Comparison of ENCODE assay signal across 10 cellular contexts in the genomic region with DNA sequence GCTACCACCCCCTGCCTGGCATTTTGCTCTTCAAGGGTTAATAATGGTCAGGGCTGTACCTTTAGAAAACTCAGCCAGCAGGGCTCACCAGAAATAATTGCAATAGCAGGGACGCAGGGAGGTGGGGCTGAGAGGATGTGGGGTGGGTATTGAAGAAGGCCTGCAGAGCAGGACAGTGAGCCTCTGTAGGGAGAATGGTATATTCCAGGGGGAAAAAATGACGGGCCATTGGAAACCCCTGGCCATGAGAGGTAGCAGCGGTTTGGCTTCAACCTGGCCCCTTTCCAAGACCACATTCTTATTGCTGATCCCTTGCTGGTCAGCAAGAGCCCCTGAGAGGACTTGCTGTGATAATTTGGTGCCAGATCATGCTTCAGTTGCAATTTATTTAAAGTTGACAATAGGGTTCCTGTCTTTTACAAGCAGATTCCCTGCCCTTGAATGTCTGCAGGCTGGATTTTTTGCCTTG. TPM values are rescaled to one million over a fixed set of nuclear protein-coding genes. Genes with fewer than 3 reads are reported as not detected.
DNase-seq lines count a peak whose midpoint lies in the region; ATAC-seq, FAIRE-seq and TF ChIP-seq lines count a peak whose summit lies in the region.
"Had no signal": no experiment of that assay in that cellular context is flagged by ENCODE, and none has a peak within 500 bp of the region (broad histone marks: within the 10 kb centered on the region; RNA-seq: fewer than 3 reads in every experiment).

No MANE protein-coding gene starts in this region.

- H3K36me3 ChIP-seq in cardiac muscle cell, result no peaks in the 10 kb centered on the region
- H3K36me3 ChIP-seq in right atrium auricular region, result no peaks in the 10 kb centered on the region
- no peaks in the 10 kb centered on the region for H3K36me3 ChIP-seq in gastroesophageal sphincter
- H3K36me3 ChIP-seq: ovary had no signal

- TF ChIP-seq EP300 in gastroesophageal sphincter (IDR thresholded peaks at IDR 0.05), result no peak

- CTCF ChIA-PET in GM10248 (lab: Yijun Ruan, JAX), result no interaction called here

- no peak for FAIRE-seq in urothelium cell line (lab: Jason Lieb, UNC)

- POLR2A ChIA-PET in GM10248 (lab: Yijun Ruan, JAX), result no interaction called here

- no peak for TF ChIP-seq CTCF in cardiac muscle cell (IDR thresholded peaks at IDR 0.05; ENCODE audit: low read depth, low read length)
- no peak for TF ChIP-seq CTCF in right atrium auricular region (IDR thresholded peaks at IDR 0.05)
- no peak for TF ChIP-seq CTCF in cardiac fibroblast (IDR thresholded peaks at IDR 0.05; ENCODE audit: low read depth, low read length)
- TF ChIP-seq CTCF in GM10248 (IDR thresholded peaks at IDR 0.05; ENCODE audit: control extremely low read depth, extremely low read depth, low read depth, missing control alignments), result no peak
- no peak for TF ChIP-seq CTCF in gastroesophageal sphincter (IDR thresholded peaks at IDR 0.05)

- peak overlapping the region; percentile 43 for H3K27ac ChIP-seq in cardiac muscle cell
- H3K27ac ChIP-seq in right atrium auricular region, result peak overlapping the region in 1 of 2 donors; percentile 27
- no peak overlapping the region for H3K27ac ChIP-seq in gastroesophageal sphincter
- H3K27ac ChIP-seq: ovary had no signal

- ATAC-seq in gastroesophageal sphincter, result no peak
- ATAC-seq in HG02763 (IDR thresholded peaks at IDR 0.05; ENCODE audit: unreplicated experiment), result no peak

- H3K27me3 ChIP-seq in cardiac muscle cell, result no peaks in the 10 kb centered on the region
- no peaks in the 10 kb centered on the region for H3K27me3 ChIP-seq in right atrium auricular region
- no peaks in the 10 kb centered on the region for H3K27me3 ChIP-seq in gastroesophageal sphincter
- H3K27me3 ChIP-seq: ovary had no signal

- H3K9me3 ChIP-seq in cardiac muscle cell (ENCODE audit: low read depth), result no peaks in the 10 kb centered on the region
- no peaks in the 10 kb centered on the region for H3K9me3 ChIP-seq in right atrium auricular region
- no peaks in the 10 kb centered on the region for H3K9me3 ChIP-seq in gastroesophageal sphincter
- H3K9me3 ChIP-seq: ovary had no signal

- peak; percentile 53 to 77 for DNase-seq in cardiac muscle cell (ENCODE audit: low read depth in 1 of 2, low spot score in 1 of 2)
- no peak for DNase-seq in right atrium auricular region (ENCODE audit: low spot score)
- DNase-seq in NCI-H345 treated with DMSO at 0.1 percent for 48 hours (lab: John Stamatoyannopoulos, UW; ENCODE audit: unreplicated experiment), result peak; percentile 98
- peak; percentile 27 to 48 for DNase-seq in cardiac fibroblast (ENCODE audit: low read depth in 2 of 2)
- peak; percentile 55 for DNase-seq in urothelium cell line (ENCODE audit: low spot score)
- DNase-seq in GM10248 (ENCODE audit: extremely low spot score), result no peak
- DNase-seq: ovary; stimulated activated CD4-positive, alpha-beta T cell treated with anti-CD3 and anti-CD28 coated beads, Interleukin-4, amount 100 ng/mL, for 24 hours had no signal

- H3K4me3 ChIP-seq in cardiac muscle cell (no peak overlapping the region), right atrium auricular region (no peak overlapping the region), cardiac fibroblast (replicated peaks in 1 of 2; ENCODE audit: low read depth in 2 of 2, low read length in 2 of 2) (no peak overlapping the region), gastroesophageal sphincter (no peak overlapping the region)
- H3K4me3 ChIP-seq: ovary had no signal

- TF ChIP-seq POLR2A in gastroesophageal sphincter (IDR thresholded peaks at IDR 0.05), result no peak

- WGBS in gastroesophageal sphincter (ENCODE audit: low coverage in 1 of 2), 2 donors, result 13% methylated on average over 3 of the region's 3 CpGs; no CpG with 5 or more reads in 1 of the 2 donors

- H3K4me1 ChIP-seq in cardiac muscle cell (ENCODE audit: low read depth) (peaks cover 6% of the 10 kb centered on the region), right atrium auricular region (peaks cover 0 to 7% of the 10 kb centered on the region in 2 donors), gastroesophageal sphincter (peaks cover 0 to 6% (median 0%) of the 10 kb centered on the region in 3 donors)

RNA-seq across cellular contexts. Expression of gene CTNNA1, which starts 36.7 kb away (rescaled TPM):
- total RNA-seq in cardiac muscle cell, result 260 and 304 TPM in 2 replicates
- polyA plus RNA-seq in cardiac muscle cell, result 145 and 171 TPM in 2 replicates
- total RNA-seq in right atrium auricular region, result 100 to 1,000 TPM; 247 to 288 TPM
- total RNA-seq in gastroesophageal sphincter, result 100 to 1,000 TPM; 289 to 425 (median 365) TPM

Comparison
In these comparisons a context has a peak if more than half of its experiments do, and no peak if none do; other contexts are left out.
1. DNase-seq: peak in cardiac muscle cell (2 of 2), NCI-H345 treated with DMSO at 0.1 percent for 48 hours (single experiment), cardiac fibroblast (2 of 2) and urothelium cell line (single experiment); none in right atrium auricular region (single experiment) and GM10248 (single experiment).